ENCODE assay signal across 13 cellular contexts in the genomic region with DNA sequence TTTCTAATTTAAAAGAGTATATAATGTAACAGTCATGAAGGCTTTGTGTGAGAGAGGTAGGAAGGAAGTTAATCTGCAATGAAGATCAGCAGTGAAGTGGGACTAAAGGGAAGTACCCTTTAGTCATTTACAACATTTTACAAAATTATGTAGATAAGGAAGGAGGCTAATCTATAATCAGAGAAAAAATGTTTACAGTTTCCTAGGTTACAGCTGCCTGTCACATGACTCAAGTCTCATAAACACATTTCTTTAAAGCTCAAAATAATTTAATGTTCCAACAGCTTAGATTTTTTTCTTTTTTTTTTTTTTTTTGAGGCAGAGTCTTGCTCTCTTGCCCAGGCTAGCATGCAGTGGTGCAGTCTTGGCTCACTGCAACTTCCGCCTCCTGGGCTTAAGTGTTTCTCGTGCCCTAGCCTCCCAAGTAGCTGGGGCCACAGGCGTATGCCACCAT. TPM values are rescaled to one million over a fixed set of nuclear protein-coding genes. Genes with fewer than 3 reads are reported as not detected.
DNase-seq lines count a peak whose midpoint lies in the region; ATAC-seq and TF ChIP-seq lines count a peak whose summit lies in the region.
"Had no signal": no experiment of that assay in that cellular context is flagged by ENCODE, and none has a peak within 500 bp of the region (broad histone marks: within the 10 kb centered on the region; RNA-seq: fewer than 3 reads in every experiment).

No MANE protein-coding gene starts in this region.

- CTCF ChIA-PET in activated CD8-positive, alpha-beta T cell treated with anti-CD3 and anti-CD28 coated beads for 36 hours (lab: Charles Lee): interaction anchor here (1.5 to 1.9 kb wide), 2 partner anchors 19 to 95 kb away, joined by 5 to 6 read pairs; no protein-coding TSS in a partner anchor

- ATAC-seq in activated CD8-positive, alpha-beta T cell treated with anti-CD3 and anti-CD28 coated beads for 36 hours: peak; percentile 80
- peak; percentile 79 for ATAC-seq in mucosa of descending colon
- no peak for ATAC-seq in upper lobe of left lung (ENCODE audit: low FRiP score in 2 of 2)

- 73 to 75% methylated on average over 3 of the region's 3 CpGs for WGBS in upper lobe of left lung, 2 donors

- H3K36me3 Mint-ChIP-seq in activated CD8-positive, alpha-beta T cell treated with anti-CD3 and anti-CD28 coated beads for 36 hours (ENCODE audit: low read depth): no peaks in the 10 kb centered on the region

- no peak overlapping the region for H3K4me3 Mint-ChIP-seq in activated CD8-positive, alpha-beta T cell treated with anti-CD3 and anti-CD28 coated beads for 36 hours

- H3K36me3 ChIP-seq in mucosa of descending colon (ENCODE audit: low read depth) (no peaks in the 10 kb centered on the region), upper lobe of left lung (no peaks in the 10 kb centered on the region)
- H3K36me3 ChIP-seq: prostate gland had no signal

- H3K4me1 Mint-ChIP-seq in activated CD8-positive, alpha-beta T cell treated with anti-CD3 and anti-CD28 coated beads for 36 hours (ENCODE audit: low read depth): peaks cover 9% of the 10 kb centered on the region

- no peaks in the 10 kb centered on the region for H3K9me3 ChIP-seq in mucosa of descending colon
- H3K9me3 ChIP-seq in upper lobe of left lung: no peaks in the 10 kb centered on the region
- H3K9me3 ChIP-seq: prostate gland had no signal

- TF ChIP-seq POLR2A in upper lobe of left lung (IDR thresholded peaks at IDR 0.05): no peak

- no peaks in the 10 kb centered on the region for H3K9me3 Mint-ChIP-seq in activated CD8-positive, alpha-beta T cell treated with anti-CD3 and anti-CD28 coated beads for 36 hours

- intact Hi-C loops in activated CD8-positive, alpha-beta T cell treated with anti-CD3 and anti-CD28 coated beads for 36 hours (cut with micrococcal nuclease): no loop called here
- intact Hi-C loops in mucosa of descending colon (cut with DNase I, micrococcal nuclease): no loop called here

- TF ChIP-seq CTCF in activated CD8-positive, alpha-beta T cell treated with anti-CD3 and anti-CD28 coated beads for 36 hours (IDR thresholded peaks at IDR 0.05): no peak
- TF ChIP-seq CTCF in mucosa of descending colon (IDR thresholded peaks at IDR 0.05) (no peak), upper lobe of left lung (IDR thresholded peaks at IDR 0.05) (no peak)

- no peak overlapping the region for H3K27ac Mint-ChIP-seq in activated CD8-positive, alpha-beta T cell treated with anti-CD3 and anti-CD28 coated beads for 36 hours

- POLR2A ChIA-PET in activated CD8-positive, alpha-beta T cell treated with anti-CD3 and anti-CD28 coated beads for 36 hours (lab: Charles Lee): interaction anchor here (1.2 to 1.4 kb wide), 2 partner anchors 14 to 26 kb away, joined by 3 to 4 read pairs; a partner anchor contains a TSS

- no peak overlapping the region for H3K27ac ChIP-seq in upper lobe of left lung
- H3K27ac ChIP-seq: prostate gland, SK-N-MC had no signal

- DNase-seq in ELR (ENCODE audit: low read depth) (peak; percentile 49), LoVo (ENCODE audit: low spot score) (peak; percentile 14), mucosa of descending colon (no peak), upper lobe of left lung (no peak), NCI-H82 treated with DMSO at 0.1 percent for 48 hours (lab: John Stamatoyannopoulos, UW; ENCODE audit: unreplicated experiment) (no peak), NCI-H2029 (lab: John Stamatoyannopoulos, UW) (no peak)
- no peak for DNase-seq in activated CD8-positive, alpha-beta T cell treated with anti-CD3 and anti-CD28 coated beads for 36 hours
- DNase-seq: amygdala, NCI-H1092, NCI-H510A had no signal

- H3K27me3 Mint-ChIP-seq in activated CD8-positive, alpha-beta T cell treated with anti-CD3 and anti-CD28 coated beads for 36 hours: no peaks in the 10 kb centered on the region

- H3K4me3 ChIP-seq in mucosa of descending colon (no peak overlapping the region), upper lobe of left lung (no peak overlapping the region)
- H3K4me3 ChIP-seq: lung, prostate gland, SK-N-MC had no signal

- no peaks in the 10 kb centered on the region for H3K27me3 ChIP-seq in upper lobe of left lung

- no peak for TF ChIP-seq EP300 in upper lobe of left lung (IDR thresholded peaks at IDR 0.05)

- H3K4me1 ChIP-seq in mucosa of descending colon (ENCODE audit: low read depth) (no peaks in the 10 kb centered on the region), upper lobe of left lung (peaks cover 0 to 3% (median 3%) of the 10 kb centered on the region in 4 donors)
- H3K4me1 ChIP-seq: prostate gland had no signal

RNA-seq across cellular contexts. Expression of a gene that starts 26.2 kb away (rescaled TPM):
- total RNA-seq in activated CD8-positive, alpha-beta T cell treated with anti-CD3 and anti-CD28 coated beads for 36 hours: 100 to 1,000 TPM; 511 to 512 TPM
- total RNA-seq in mucosa of descending colon: 100 to 1,000 TPM; 357 to 488 (median 444) TPM
- total RNA-seq in upper lobe of left lung: 100 to 1,000 TPM; 113 to 502 (median 245) TPM

RNA-seq across cellular contexts. Expression of a gene that starts 59.3 kb away (rescaled TPM):
- total RNA-seq in activated CD8-positive, alpha-beta T cell treated with anti-CD3 and anti-CD28 coated beads for 36 hours: 10 to 100 TPM; 15.0 to 19.3 TPM
- 10 to 100 TPM; 11.3 to 29.6 (median 24.4) TPM for total RNA-seq in mucosa of descending colon
- total RNA-seq in upper lobe of left lung: 100 to 1,000 TPM in 3 of 6 donors, 10 to 100 TPM in 3; 63.9 to 196 (median 109) TPM

Comparison
In these comparisons a context has a peak if more than half of its experiments do, and no peak if none do; other contexts are left out.
1. DNase-seq: peak in ELR (single experiment) and LoVo (single experiment); none in activated CD8-positive, alpha-beta T cell treated with anti-CD3 and anti-CD28 coated beads for 36 hours (single experiment), mucosa of descending colon (0 of 3), upper lobe of left lung (0 of 2), NCI-H82 treated with DMSO at 0.1 percent for 48 hours (single experiment) and NCI-H2029 (single experiment).
2. ATAC-seq: peak in activated CD8-positive, alpha-beta T cell treated with anti-CD3 and anti-CD28 coated beads for 36 hours (single experiment) and mucosa of descending colon (single experiment); none in upper lobe of left lung (0 of 2).